Comparison of ENCODE assay signal across 1 cellular context in genomic region chr9:93859431-93860215, GRCh38.
TF ChIP-seq lines count a peak whose summit lies in the region.

No MANE protein-coding gene starts in this region.

TF ChIP-seq in SK-N-SH treated with all-trans-retinoic acid at 6 μM for 48 hours, 23 proteins besides CTCF, POLR2A, EP300 and RAD21 (continued from another document):
- TF ChIP-seq GLIS3 (CRISPR knock-in tag; IDR thresholded peaks at IDR 0.05): no peak
- no peak for TF ChIP-seq ZFP3 (CRISPR knock-in tag; IDR thresholded peaks at IDR 0.05)
- TF ChIP-seq CSDC2 (CRISPR knock-in tag; IDR thresholded peaks at IDR 0.05): no peak
- TF ChIP-seq PPARA (CRISPR knock-in tag; IDR thresholded peaks at IDR 0.05; ENCODE audit: borderline replicate concordance): no peak
- no peak for TF ChIP-seq SNAI2 (CRISPR knock-in tag; IDR thresholded peaks at IDR 0.05)
- no peak for TF ChIP-seq TCF4 (CRISPR knock-in tag; IDR thresholded peaks at IDR 0.05; ENCODE audit: borderline replicate concordance)
- TF ChIP-seq PATZ1 (CRISPR knock-in tag; IDR thresholded peaks at IDR 0.05; ENCODE audit: borderline replicate concordance): no peak
- TF ChIP-seq ESRRG (CRISPR knock-in tag; IDR thresholded peaks at IDR 0.05): no peak
- no peak for TF ChIP-seq TSHZ2 (CRISPR knock-in tag; IDR thresholded peaks at IDR 0.05)
- TF ChIP-seq ZC3H10 (CRISPR knock-in tag; IDR thresholded peaks at IDR 0.05): no peak
- TF ChIP-seq ZFP30 (CRISPR knock-in tag; IDR thresholded peaks at IDR 0.05): no peak
- TF ChIP-seq CREB5 (CRISPR knock-in tag; IDR thresholded peaks at IDR 0.05; ENCODE audit: low read depth): no peak
- no peak for TF ChIP-seq ISL1 (CRISPR knock-in tag; IDR thresholded peaks at IDR 0.05)
- no peak for TF ChIP-seq OSR1 (CRISPR knock-in tag; IDR thresholded peaks at IDR 0.05)
